16 cellular contexts compared by ENCODE assay signal in genomic region chr17:79630120-79630519, GRCh38. TPM values are rescaled to one million over a fixed set of nuclear protein-coding genes. Genes with fewer than 3 reads are reported as not detected.
DNase-seq lines count a peak whose midpoint lies in the region; TF ChIP-seq lines count a peak whose summit lies in the region.
"Had no signal": no experiment of that assay in that cellular context is flagged by ENCODE, and none has a peak within 500 bp of the region (broad histone marks: within the 10 kb centered on the region; RNA-seq: fewer than 3 reads in every experiment).

No MANE protein-coding gene starts in this region.

- H2AFZ ChIP-seq in GM23248 (no peak overlapping the region), trophoblast cell (ENCODE audit: insufficient read depth, low read length, poor library complexity) (no peak overlapping the region)

- H3K36me3 Mint-ChIP-seq in Caco-2 (ENCODE audit: insufficient read depth, unreplicated experiment), result no peaks in the 10 kb centered on the region

- H3K4ac ChIP-seq in trophoblast cell (ENCODE audit: low read depth, low read length), result no peak overlapping the region

- peaks cover 38% of the 10 kb centered on the region for H3K4me1 Mint-ChIP-seq in Caco-2 (ENCODE audit: low read depth, unreplicated experiment)
- H3K4me1 Mint-ChIP-seq: nephron progenitor cell had no signal

- no peak for TF ChIP-seq EP300 in sigmoid colon (IDR thresholded peaks at IDR 0.05)

- H3K9ac ChIP-seq in GM23248 (no peak overlapping the region), trophoblast cell (ENCODE audit: low read length) (no peak overlapping the region)
- H3K9ac ChIP-seq: KMS-11 had no signal

- H3K9me3 Mint-ChIP-seq in Caco-2 (ENCODE audit: unreplicated experiment), result no peaks in the 10 kb centered on the region
- H3K9me3 Mint-ChIP-seq: activated T-helper 2 cell treated with anti-CD3 and anti-CD28 coated beads, Interferon-gamma antibody, Interleukin-2, Interleukin-4, amounts not matched to agents 10 μg/mL and 5 μg/mL and 100 μg/mL, durations not matched to agents 14 hours and 24 hours and 36 hours; nephron progenitor cell had no signal

- no peak for TF ChIP-seq POLR2A in sigmoid colon (IDR thresholded peaks at IDR 0.05)

- WGBS in sigmoid colon, 2 donors, result 78 to 81% methylated on average over 14 of the region's 14 CpGs
- WGBS in GM23248 (ENCODE audit: low coverage in 1 of 2, low lambda C conversion rate in 2 of 2, missing lambda C conversion rate in 2 of 2), 2 experiments, result 53 to 59% methylated on average over 14 of the region's 14 CpGs
- WGBS in trophoblast cell (ENCODE audit: extremely low coverage, insufficient coverage, insufficient read length), result no CpG with 5 or more reads among the region's 14 CpGs

- H3K27ac Mint-ChIP-seq in Caco-2 (ENCODE audit: unreplicated experiment), result peak overlapping the region; percentile 86
- H3K27ac Mint-ChIP-seq: activated T-helper 2 cell treated with anti-CD3 and anti-CD28 coated beads, Interferon-gamma antibody, Interleukin-2, Interleukin-4, amounts not matched to agents 10 μg/mL and 5 μg/mL and 100 μg/mL, durations not matched to agents 14 hours and 24 hours and 36 hours; nephron progenitor cell had no signal

- intact Hi-C loops in Caco-2 (cut with micrococcal nuclease; ENCODE audit: unreplicated experiment) (no loop called here), sigmoid colon (cut with DNase I) (no loop called here)

- H4K91ac ChIP-seq in trophoblast cell (ENCODE audit: low read depth, low read length), result no peak overlapping the region

- no peak overlapping the region for H2BK120ac ChIP-seq in trophoblast cell (ENCODE audit: insufficient read depth, low read length, poor library complexity)

- H3K4me1 ChIP-seq in Caco-2 (peaks cover 55% of the 10 kb centered on the region), right atrium auricular region (no peaks in the 10 kb centered on the region), sigmoid colon (peaks cover 0 to 5% (median 0%) of the 10 kb centered on the region in 4 donors), GM23248 (ENCODE audit: insufficient read depth) (no peaks in the 10 kb centered on the region), trophoblast cell (ENCODE audit: control insufficient read depth in 1 of 2, insufficient read depth in 2 of 2, low read length in 2 of 2) (no peaks in the 10 kb centered on the region)

- no peak overlapping the region for H3K4me2 ChIP-seq in GM23248 (ENCODE audit: unreplicated experiment)
- no peak overlapping the region for H3K4me2 ChIP-seq in trophoblast cell (ENCODE audit: low read length)
- H3K4me2 ChIP-seq: KMS-11 had no signal

- DNase-seq in Caco-2 (peak in 1 of 2 experiments; percentile 19), HEK293T (ENCODE audit: extremely low spot score) (peak; percentile 3), right atrium auricular region (ENCODE audit: low spot score) (peak; percentile 16), sigmoid colon (peak; percentile 25), NCI-H2029 (lab: John Stamatoyannopoulos, UW) (no peak), GM23248 (no peak), trophoblast cell (no peak)
- DNase-seq: caudate nucleus; COR-L47; effector CD4-positive, alpha-beta T cell; mesendoderm; NCI-H2081; nephron progenitor cell; stimulated activated naive CD4-positive, alpha-beta T cell treated with Interleukin-2 at 50 U/mL for 16 hours had no signal

- H3K27me3 ChIP-seq in Caco-2 (replicated peaks; ENCODE audit: control insufficient read depth, insufficient read depth, low read length), result no peaks in the 10 kb centered on the region
- no peaks in the 10 kb centered on the region for H3K27me3 ChIP-seq in right atrium auricular region
- no peaks in the 10 kb centered on the region for H3K27me3 ChIP-seq in sigmoid colon
- H3K27me3 ChIP-seq in GM23248 (replicated peaks; ENCODE audit: insufficient read depth), result peaks cover 14% of the 10 kb centered on the region
- H3K27me3 ChIP-seq in trophoblast cell (ENCODE audit: insufficient read depth, low read length), result no peaks in the 10 kb centered on the region

- H3K14ac ChIP-seq in trophoblast cell (ENCODE audit: low read length), result no peak overlapping the region

- H3K27me3 Mint-ChIP-seq in Caco-2 (ENCODE audit: insufficient read depth, unreplicated experiment), result no peaks in the 10 kb centered on the region

- CTCF ChIA-PET in Caco-2 (lab: Charles Lee) (no interaction called here), HEK293T (lab: Yijun Ruan, JAX) (interaction anchor here (0.7 kb wide), 1 partner anchor 17 kb away, joined by 3 read pairs; no protein-coding TSS in a partner anchor)

- TF ChIP-seq CTCF in Caco-2 (IDR thresholded peaks at IDR 0.05; ENCODE audit: insufficient read depth in 1 of 2, low read depth in 1 of 2, low read length in 1 of 2, severe bottlenecking in 1 of 2, unreplicated experiment in 1 of 2) (no peak), right atrium auricular region (IDR thresholded peaks at IDR 0.05) (no peak), sigmoid colon (IDR thresholded peaks at IDR 0.05) (no peak)

- no peak overlapping the region for H2BK12ac ChIP-seq in trophoblast cell (ENCODE audit: low read length)

- no peak overlapping the region for H4K12ac ChIP-seq in trophoblast cell (ENCODE audit: low read depth, low read length)

- peaks cover 9% of the 10 kb centered on the region; the same call in 1 of the 2 replicates for H3K9me3 ChIP-seq in Caco-2
- no peaks in the 10 kb centered on the region for H3K9me3 ChIP-seq in right atrium auricular region
- no peaks in the 10 kb centered on the region for H3K9me3 ChIP-seq in sigmoid colon
- H3K9me3 ChIP-seq in GM23248 (ENCODE audit: low read depth), result no peaks in the 10 kb centered on the region
- H3K9me3 ChIP-seq in trophoblast cell (ENCODE audit: insufficient read depth, low read depth, low read length), result no peaks in the 10 kb centered on the region

- H2AK5ac ChIP-seq in trophoblast cell (ENCODE audit: low read length), result no peak overlapping the region

- no peak overlapping the region for H3K4me3 Mint-ChIP-seq in Caco-2 (ENCODE audit: unreplicated experiment)
- H3K4me3 Mint-ChIP-seq: nephron progenitor cell had no signal

- H3K36me3 ChIP-seq in Caco-2 (ENCODE audit: control insufficient read depth, insufficient read depth, low read length) (no peaks in the 10 kb centered on the region), right atrium auricular region (no peaks in the 10 kb centered on the region), sigmoid colon (peaks cover 0 to 16% (median 0%) of the 10 kb centered on the region in 4 donors), GM23248 (ENCODE audit: low read depth) (no peaks in the 10 kb centered on the region), trophoblast cell (ENCODE audit: control insufficient read depth in 1 of 2, insufficient read depth in 2 of 2, low read length in 2 of 2) (no peaks in the 10 kb centered on the region)

- H3K4me3 ChIP-seq in Caco-2 (ENCODE audit: low read depth, low read length) (no peak overlapping the region), right atrium auricular region (no peak overlapping the region), sigmoid colon (no peak overlapping the region), GM23248 (no peak overlapping the region), trophoblast cell (ENCODE audit: low read depth, low read length) (no peak overlapping the region)

- H4K8ac ChIP-seq in trophoblast cell (ENCODE audit: low read depth, low read length), result no peak overlapping the region

- H3K9me2 ChIP-seq in GM23248 (ENCODE audit: insufficient read depth), result no peaks in the 10 kb centered on the region

- no peaks in the 10 kb centered on the region for H3K79me1 ChIP-seq in trophoblast cell (ENCODE audit: low read length)

- H3K23ac ChIP-seq in trophoblast cell (ENCODE audit: low read length), result no peak overlapping the region

- H3K79me2 ChIP-seq in GM23248 (ENCODE audit: insufficient read depth) (no peaks in the 10 kb centered on the region), trophoblast cell (ENCODE audit: control insufficient read depth, insufficient read depth, low read length, poor library complexity) (no peaks in the 10 kb centered on the region)

- no peak overlapping the region for H2BK5ac ChIP-seq in trophoblast cell (ENCODE audit: low read depth, low read length, poor library complexity)

- no peaks in the 10 kb centered on the region for H4K20me1 ChIP-seq in GM23248 (ENCODE audit: insufficient read depth)

- no peak overlapping the region for H3K18ac ChIP-seq in trophoblast cell (ENCODE audit: low read length)

- POLR2A ChIA-PET in Caco-2 (lab: Charles Lee) (no interaction called here), HEK293T (lab: Yijun Ruan, JAX) (no interaction called here)

- no TSS peak for BruUV-seq in Caco-2 (replicated peaks; lab: Mats Ljungman, UMichigan)

- H3F3A ChIP-seq in GM23248 (ENCODE audit: insufficient read depth), result no peaks in the 10 kb centered on the region

- H3K27ac ChIP-seq in right atrium auricular region, result no peak overlapping the region
- H3K27ac ChIP-seq in sigmoid colon, result no peak overlapping the region
- no peak overlapping the region for H3K27ac ChIP-seq in GM23248
- H3K27ac ChIP-seq in trophoblast cell (ENCODE audit: low read depth, low read length), result no peak overlapping the region
- H3K27ac ChIP-seq: KMS-11 had no signal

- in situ Hi-C loops in GM23248 (cut with MboI), result no loop called here

TF ChIP-seq in HEK293T, 16 proteins besides CTCF, POLR2A, EP300 and RAD21:
- TF ChIP-seq ELF4 (IDR thresholded peaks at IDR 0.05) (no peak), LEF1 (IDR thresholded peaks at IDR 0.05; ENCODE audit: borderline replicate concordance) (no peak), SP1 (IDR thresholded peaks at IDR 0.05) (no peak), FOXM1 (IDR thresholded peaks at IDR 0.05; ENCODE audit: borderline replicate concordance) (no peak), FOXK2 (IDR thresholded peaks at IDR 0.05) (no peak), BHLHE40 (IDR thresholded peaks at IDR 0.05; ENCODE audit: borderline replicate concordance) (no peak)
- TF ChIP-seq, protein P1, sequence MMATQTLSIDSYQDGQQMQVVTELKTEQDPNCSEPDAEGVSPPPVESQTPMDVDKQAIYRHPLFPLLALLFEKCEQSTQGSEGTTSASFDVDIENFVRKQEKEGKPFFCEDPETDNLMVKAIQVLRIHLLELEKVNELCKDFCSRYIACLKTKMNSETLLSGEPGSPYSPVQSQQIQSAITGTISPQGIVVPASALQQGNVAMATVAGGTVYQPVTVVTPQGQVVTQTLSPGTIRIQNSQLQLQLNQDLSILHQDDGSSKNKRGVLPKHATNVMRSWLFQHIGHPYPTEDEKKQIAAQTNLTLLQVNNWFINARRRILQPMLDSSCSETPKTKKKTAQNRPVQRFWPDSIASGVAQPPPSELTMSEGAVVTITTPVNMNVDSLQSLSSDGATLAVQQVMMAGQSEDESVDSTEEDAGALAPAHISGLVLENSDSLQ (IDR thresholded peaks at IDR 0.05), result no peak

RNA-seq across cellular contexts. Expression of gene RBFOX3, which starts 19.3 kb away (rescaled TPM):
- total RNA-seq in Caco-2 (2022) (1.1 and 2.0 TPM in 2 replicates), right atrium auricular region (not detected), sigmoid colon (10 to 100 TPM; 30.1 to 82.9 (median 49.5) TPM)
- polyA plus RNA-seq in sigmoid colon (1 to 10 TPM in 2 of 3 donors, not detected in 1; 1.2 to 2.4 TPM), GM23248 (2016; fragmentation: Nextera tagmentation; extraction: Ambion mirVana) (not detected in 2 replicates)
- total RNA-seq in GM23248 (2014; rRNA removed; shearing (Covaris generic)), result not detected in 2 replicates
- polyA plus RNA-seq in trophoblast cell (2013), result 0.04 TPM in 1 of 2 replicates, not detected in the other
- total RNA-seq: activated T-helper 2 cell treated with anti-CD3 and anti-CD28 coated beads, Interferon-gamma antibody, Interleukin-2, Interleukin-4, amounts not matched to agents 10 μg/mL and 5 μg/mL and 100 μg/mL, durations not matched to agents 14 hours and 24 hours and 36 hours had no signal

Comparison
In these comparisons a context has a peak if more than half of its experiments do, and no peak if none do; other contexts are left out.
1. DNase-seq: peak in HEK293T (single experiment), right atrium auricular region (single experiment) and sigmoid colon (single experiment); none in NCI-H2029 (single experiment), GM23248 (single experiment) and trophoblast cell (0 of 2).
2. RNA of gene RBFOX3, which starts 19.3 kb away (total RNA-seq): 30.1 to 82.9 TPM in sigmoid colon; 1.1 to 2.0 TPM in Caco-2, not detected in right atrium auricular region and not detected in GM23248; every median in the first group is over 10 times any median in the second.